In the genomic region with DNA sequence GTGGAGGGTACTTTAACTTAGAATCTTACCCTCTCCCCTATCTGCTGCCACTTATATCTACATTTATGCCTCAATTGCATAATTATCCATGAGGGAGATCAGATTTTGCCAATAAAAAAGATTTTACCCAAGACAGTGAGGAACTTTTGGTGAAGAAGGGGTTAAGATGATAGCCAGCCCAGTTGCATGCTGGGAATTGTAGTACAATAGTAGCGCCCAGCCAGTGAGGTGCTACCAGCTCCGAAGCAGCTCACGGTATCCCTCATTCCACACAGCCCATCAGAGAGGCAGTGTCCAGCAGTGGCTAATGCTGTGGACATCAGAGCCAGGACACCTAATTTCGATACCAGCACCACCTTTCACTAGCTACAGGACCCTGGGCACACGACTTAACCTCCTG, we compare ENCODE assay signal across 8 cellular contexts. TPM values are rescaled to one million over a fixed set of nuclear protein-coding genes. Genes with fewer than 3 reads are reported as not detected.
DNase-seq lines count a peak whose midpoint lies in the region; ATAC-seq, FAIRE-seq and TF ChIP-seq lines count a peak whose summit lies in the region.

No MANE protein-coding gene starts in this region.

- H3K27me3 Mint-ChIP-seq in brain, result no peaks in the 10 kb centered on the region

- no peak for TF ChIP-seq RAD21 in HepG2 (CRISPR knock-in tag; IDR thresholded peaks at IDR 0.05)

- H3K9me3 ChIP-seq in HepG2 (ENCODE audit: low read length), result no peaks in the 10 kb centered on the region

- H3K9me3 Mint-ChIP-seq in brain, result no peaks in the 10 kb centered on the region

- H3K4me2 ChIP-seq in HepG2 (ENCODE audit: low read depth, low read length), result no peak overlapping the region

- WGBS in HepG2 (ENCODE audit: low lambda C conversion rate), result 5% methylated on average over 3 of the region's 5 CpGs

- H3K27me3 ChIP-seq in HepG2 (ENCODE audit: control insufficient read depth in 1 of 2, insufficient read depth in 2 of 2, low read length in 2 of 2), result peaks cover 0 to 21% of the 10 kb centered on the region in 2 experiments; a peak in 4 of 5 replicates

- TF ChIP-seq EP300 in HepG2 (IDR thresholded peaks at IDR 0.05; ENCODE audit: low read depth in 2 of 2, low read length in 2 of 2) (no peak), HepG2 (CRISPR knock-in tag; IDR thresholded peaks at IDR 0.05; ENCODE audit: borderline replicate concordance) (no peak)

- POLR2A ChIA-PET in HepG2 (lab: Yijun Ruan, JAX), result no interaction called here

- H3K4me3 Mint-ChIP-seq in brain, result peak overlapping the region; percentile 3 to 74 (median 56)

- TF ChIP-seq POLR2A in HepG2 (IDR thresholded peaks at IDR 0.05; ENCODE audit: insufficient read depth in 1 of 2, low read depth in 2 of 2, low read length in 2 of 2), result no peak

- peak overlapping the region in 3 of 5 experiments; percentile 4 to 31 (median 13) for H3K27ac Mint-ChIP-seq in brain

- no peak for FAIRE-seq in HepG2 (lab: Jason Lieb, UNC)

- no peaks in the 10 kb centered on the region for H4K20me1 ChIP-seq in HepG2 (ENCODE audit: insufficient read depth, low read length)

- no peaks in the 10 kb centered on the region for H3K36me3 ChIP-seq in HepG2 (replicated peaks in 1 of 2; ENCODE audit: control insufficient read depth in 1 of 2, insufficient read depth in 2 of 2, low read length in 2 of 2)

- TF ChIP-seq CTCF in AG10803 (conservative IDR thresholded peaks at IDR 0.05; ENCODE audit: low read length), result no peak
- TF ChIP-seq CTCF in brain (conservative IDR thresholded peaks at IDR 0.05), result no peak
- no peak for TF ChIP-seq CTCF in HepG2 (CRISPR knock-in tag; IDR thresholded peaks at IDR 0.05)

- H3K27ac ChIP-seq in HepG2 (ENCODE audit: extremely low read length, insufficient read depth, low read length), result no peak overlapping the region

- H3K4me3 ChIP-seq in AG10803 (ENCODE audit: low read length), result peak overlapping the region; percentile 13; the same call in 1 of the 2 replicates
- no peak overlapping the region for H3K4me3 ChIP-seq in HepG2 (replicated peaks in 1 of 3; ENCODE audit: insufficient read depth in 1 of 3, low read depth in 2 of 3, low read length in 3 of 3)

- peak; percentile 49 for ATAC-seq in HG02938 (IDR thresholded peaks at IDR 0.05; ENCODE audit: unreplicated experiment)
- ATAC-seq in HepG2, result peak; percentile 44; the same call in 2 of the 3 replicates
- ATAC-seq in HG03342 (IDR thresholded peaks at IDR 0.05; ENCODE audit: unreplicated experiment), result no peak
- ATAC-seq in HG03196 (IDR thresholded peaks at IDR 0.05; ENCODE audit: unreplicated experiment), result no peak

- no peaks in the 10 kb centered on the region for H3K4me1 ChIP-seq in HepG2 (ENCODE audit: insufficient read depth, low read length)

- peaks cover 68% of the 10 kb centered on the region for H3K4me1 Mint-ChIP-seq in brain

- CTCF ChIA-PET in HepG2 (lab: Yijun Ruan, JAX; ENCODE audit: low intra/inter-chr PET ratio, low total read pairs), result no interaction called here

- H3K9ac ChIP-seq in HepG2 (ENCODE audit: insufficient read depth, low read depth, low read length), result no peak overlapping the region

- no peaks in the 10 kb centered on the region for H3K79me2 ChIP-seq in HepG2 (ENCODE audit: insufficient read depth, low read length)

- intact Hi-C loops in HepG2 (cut with micrococcal nuclease; ENCODE audit: unreplicated experiment), result no loop called here

- H2AFZ ChIP-seq in HepG2 (ENCODE audit: low read length), result no peak overlapping the region

- no TSS peak for BruUV-seq in HepG2 (replicated peaks; lab: Mats Ljungman, UMichigan)

- DNase-seq in AG10803 (ENCODE audit: low read depth), result peak; percentile 13
- DNase-seq in HepG2 (ENCODE audit: low spot score), result no peak
- DNase-seq in NCI-H187 (lab: John Stamatoyannopoulos, UW), result no peak
- no peak for DNase-seq in activated CD8-positive, alpha-beta memory T cell treated with anti-CD3 and anti-CD28 coated beads, Interleukin-2, amount 50 U/mL, for 48 hours

- in situ Hi-C loops in HepG2 (cut with HindIII; ENCODE audit: extremely low pct_ligation_motif_present, low pct_unique_long_range_greater_than_20kb), result no loop called here

- H3K36me3 Mint-ChIP-seq in brain, result no peaks in the 10 kb centered on the region

TF ChIP-seq in HepG2, 621 proteins besides CTCF, POLR2A, EP300 and RAD21 (continues in another document):
- no peak for TF ChIP-seq ZNF670 (CRISPR knock-in tag; IDR thresholded peaks at IDR 0.05; ENCODE audit: borderline replicate concordance)
- TF ChIP-seq ZNF607 (CRISPR knock-in tag; IDR thresholded peaks at IDR 0.05; ENCODE audit: borderline replicate concordance), result no peak
- TF ChIP-seq RCOR2 (CRISPR knock-in tag; IDR thresholded peaks at IDR 0.05), result no peak
- TF ChIP-seq SUZ12 (IDR thresholded peaks at IDR 0.05; ENCODE audit: low read depth, low read length), result peak; percentile 19; the same call in 1 of the 2 replicates

RNA-seq across cellular contexts. Expression of a gene that starts 5.9 kb away (rescaled TPM):
- polyA plus RNA-seq in brain (ENCODE audit: insufficient read depth, low read depth, low replicate concordance) (6.7 TPM), HepG2 (2011; rRNA removed) (not detected in 2 replicates)
- total RNA-seq in HepG2 (2016; rRNA removed; fragmentation: Illumina TruSeq; extraction: Trizol), result not detected in 2 replicates
- total RNA-seq in HepG2 (2016; cell fraction: cytosol; rRNA removed; fragmentation: Illumina TruSeq; extraction: Trizol; ENCODE audit: low read depth), result not detected in 2 replicates
- total RNA-seq in HepG2 (2016; cell fraction: insoluble cytoplasmic fraction; rRNA removed; fragmentation: Illumina TruSeq; extraction: Trizol), result not detected in 2 replicates
- total RNA-seq in HepG2 (2016; cell fraction: membrane; rRNA removed; fragmentation: Illumina TruSeq; extraction: Trizol), result not detected in 2 replicates
- not detected in 2 replicates for total RNA-seq in HepG2 (2016; cell fraction: nucleus; rRNA removed; fragmentation: Illumina TruSeq; extraction: Trizol)
- polyA plus RNA-seq in HepG2 (2011; cell fraction: cytosol; rRNA removed), result not detected in 2 replicates
- polyA plus RNA-seq in HepG2 (2011; cell fraction: nucleus; rRNA removed), result not detected in 2 replicates
- polyA plus RNA-seq in HepG2 (2012), result 0.17 TPM in 1 of 2 replicates, not detected in the other
- not detected in 2 replicates for polyA plus RNA-seq in HepG2 (2016; cell fraction: cytosol; fragmentation: Illumina TruSeq; extraction: Trizol; ENCODE audit: low read depth)
- not detected in 2 replicates for polyA plus RNA-seq in HepG2 (2016; cell fraction: insoluble cytoplasmic fraction; fragmentation: Illumina TruSeq; extraction: Trizol; ENCODE audit: low read depth)
- not detected in 2 replicates for polyA plus RNA-seq in HepG2 (2016; cell fraction: membrane; fragmentation: Illumina TruSeq; extraction: Trizol; ENCODE audit: low read depth)
- not detected in 2 replicates for polyA plus RNA-seq in HepG2 (2016; cell fraction: nucleus; fragmentation: Illumina TruSeq; extraction: Trizol; ENCODE audit: insufficient read depth, low read depth)
- not detected in 2 replicates for polyA minus RNA-seq in HepG2 (2011; rRNA and poly(A)+ RNA removed; ENCODE audit: low replicate concordance)
- not detected in 2 replicates for polyA minus RNA-seq in HepG2 (2011; cell fraction: cytosol; rRNA and poly(A)+ RNA removed)
- polyA minus RNA-seq in HepG2 (2011; cell fraction: nucleus; rRNA and poly(A)+ RNA removed), result not detected in 2 replicates

RNA-seq across cellular contexts. Expression of a gene that starts 49.4 kb away (rescaled TPM):
- polyA plus RNA-seq in brain (ENCODE audit: insufficient read depth, low read depth, low replicate concordance), result 10.0 TPM
- 5.2 and 5.3 TPM in 2 replicates for total RNA-seq in HepG2 (2016; rRNA removed; fragmentation: Illumina TruSeq; extraction: Trizol)
- 2.1 and 2.7 TPM in 2 replicates for total RNA-seq in HepG2 (2016; cell fraction: cytosol; rRNA removed; fragmentation: Illumina TruSeq; extraction: Trizol; ENCODE audit: low read depth)
- 5.4 and 6.3 TPM in 2 replicates for total RNA-seq in HepG2 (2016; cell fraction: insoluble cytoplasmic fraction; rRNA removed; fragmentation: Illumina TruSeq; extraction: Trizol)
- total RNA-seq in HepG2 (2016; cell fraction: membrane; rRNA removed; fragmentation: Illumina TruSeq; extraction: Trizol), result 4.5 and 4.8 TPM in 2 replicates
- 19.1 and 24.8 TPM in 2 replicates for total RNA-seq in HepG2 (2016; cell fraction: nucleus; rRNA removed; fragmentation: Illumina TruSeq; extraction: Trizol)
- polyA plus RNA-seq in HepG2 (2011; rRNA removed), result 6.4 and 7.4 TPM in 2 replicates
- 0.58 and 1.0 TPM in 2 replicates for polyA plus RNA-seq in HepG2 (2011; cell fraction: cytosol; rRNA removed)
- 7.8 and 13.9 TPM in 2 replicates for polyA plus RNA-seq in HepG2 (2011; cell fraction: nucleus; rRNA removed)
- 17.5 and 19.1 TPM in 2 replicates for polyA plus RNA-seq in HepG2 (2012)
- polyA plus RNA-seq in HepG2 (2016; cell fraction: cytosol; fragmentation: Illumina TruSeq; extraction: Trizol; ENCODE audit: low read depth), result 1.8 and 1.9 TPM in 2 replicates
- polyA plus RNA-seq in HepG2 (2016; cell fraction: insoluble cytoplasmic fraction; fragmentation: Illumina TruSeq; extraction: Trizol; ENCODE audit: low read depth), result 8.3 and 9.5 TPM in 2 replicates
- 2.8 and 2.9 TPM in 2 replicates for polyA plus RNA-seq in HepG2 (2016; cell fraction: membrane; fragmentation: Illumina TruSeq; extraction: Trizol; ENCODE audit: low read depth)
- 29.1 and 30.9 TPM in 2 replicates for polyA plus RNA-seq in HepG2 (2016; cell fraction: nucleus; fragmentation: Illumina TruSeq; extraction: Trizol; ENCODE audit: insufficient read depth, low read depth)
- polyA minus RNA-seq in HepG2 (2011; rRNA and poly(A)+ RNA removed; ENCODE audit: low replicate concordance), result 2.5 and 2.9 TPM in 2 replicates
- 1.1 and 2.6 TPM in 2 replicates for polyA minus RNA-seq in HepG2 (2011; cell fraction: cytosol; rRNA and poly(A)+ RNA removed)
- 58.6 and 62.0 TPM in 2 replicates for polyA minus RNA-seq in HepG2 (2011; cell fraction: nucleus; rRNA and poly(A)+ RNA removed)

Comparison
In these comparisons a context has a peak if more than half of its experiments do, and no peak if none do; other contexts are left out.
1. ATAC-seq: peak in HG02938 (single experiment) and HepG2 (single experiment); none in HG03342 (single experiment) and HG03196 (single experiment).